Comparison of ENCODE assay signal across 1 cellular context in genomic region chr12:111753144-111753881, GRCh38.
TF ChIP-seq lines count a peak whose summit lies in the region.

No MANE protein-coding gene starts in this region.

TF ChIP-seq in HepG2, 621 proteins besides CTCF, POLR2A, EP300 and RAD21 (continued from another document and continues in another):
- TF ChIP-seq ZBTB14 (CRISPR knock-in tag; IDR thresholded peaks at IDR 0.05): no peak
- TF ChIP-seq RARA (CRISPR knock-in tag; IDR thresholded peaks at IDR 0.05): 0 out of 2 replicates have a peak, but pooled peaks have one; percentile 30
- TF ChIP-seq TAF15 (IDR thresholded peaks at IDR 0.05; ENCODE audit: low read depth, low read length, poor library complexity, severe bottlenecking): no peak
- TF ChIP-seq ZNF691 (CRISPR knock-in tag; IDR thresholded peaks at IDR 0.05; ENCODE audit: borderline replicate concordance, low read depth): peak; percentile 73; the same call in 1 of the 2 replicates
- TF ChIP-seq POLR2G (IDR thresholded peaks at IDR 0.05; ENCODE audit: low read depth, low read length): no peak
- TF ChIP-seq ELF4 (CRISPR knock-in tag; IDR thresholded peaks at IDR 0.05; ENCODE audit: borderline replicate concordance): no peak
- TF ChIP-seq FOXO4 (CRISPR knock-in tag; conservative IDR thresholded peaks at IDR 0.05): no peak
- no peak for TF ChIP-seq AFF4 (CRISPR knock-in tag; IDR thresholded peaks at IDR 0.05)
- TF ChIP-seq FOXK1 (CRISPR knock-in tag; IDR thresholded peaks at IDR 0.05; ENCODE audit: borderline replicate concordance, low read depth): no peak
- TF ChIP-seq SIX4 (CRISPR knock-in tag; IDR thresholded peaks at IDR 0.05): 0 out of 2 replicates have a peak, but pooled peaks have one; percentile 18
- 0 out of 4 replicates have a peak, but pooled peaks of 1 of the 2 experiments have one; percentile 48 for TF ChIP-seq KLF16 (CRISPR knock-in tag; IDR thresholded peaks at IDR 0.05)
- no peak for TF ChIP-seq ZNF513 (CRISPR knock-in tag; conservative IDR thresholded peaks at IDR 0.05)
- no peak for TF ChIP-seq SMAD3 (CRISPR knock-in tag; IDR thresholded peaks at IDR 0.05)
- no peak for TF ChIP-seq SATB2 (CRISPR knock-in tag; IDR thresholded peaks at IDR 0.05)
- TF ChIP-seq ZBTB26 (CRISPR knock-in tag; IDR thresholded peaks at IDR 0.05; ENCODE audit: borderline replicate concordance): no peak
- no peak for TF ChIP-seq FUBP1 (CRISPR knock-in tag; IDR thresholded peaks at IDR 0.05; ENCODE audit: borderline replicate concordance)
- TF ChIP-seq PATZ1 (CRISPR knock-in tag; IDR thresholded peaks at IDR 0.05): no peak
- TF ChIP-seq BATF2 (CRISPR knock-in tag; IDR thresholded peaks at IDR 0.05): no peak
- TF ChIP-seq REPIN1 (CRISPR knock-in tag; IDR thresholded peaks at IDR 0.05; ENCODE audit: borderline replicate concordance, low read depth): no peak
- TF ChIP-seq THAP11 (CRISPR knock-in tag; IDR thresholded peaks at IDR 0.05): 0 out of 2 replicates have a peak, but pooled peaks have one; percentile 46
- TF ChIP-seq ZNF737 (CRISPR knock-in tag; IDR thresholded peaks at IDR 0.05; ENCODE audit: borderline replicate concordance): no peak
- TF ChIP-seq ZNF264 (CRISPR knock-in tag; IDR thresholded peaks at IDR 0.05): no peak
- TF ChIP-seq FOXP1 (IDR thresholded peaks at IDR 0.05): no peak
- TF ChIP-seq FOXP1 (CRISPR knock-in tag; IDR thresholded peaks at IDR 0.05): no peak
- peak; percentile 34; the same call in 1 of the 2 replicates for TF ChIP-seq NRL (CRISPR knock-in tag; IDR thresholded peaks at IDR 0.05; ENCODE audit: borderline replicate concordance)
- no peak for TF ChIP-seq ZNF839 (CRISPR knock-in tag; IDR thresholded peaks at IDR 0.05; ENCODE audit: borderline replicate concordance)
- TF ChIP-seq DBP (CRISPR knock-in tag; IDR thresholded peaks at IDR 0.05; ENCODE audit: not compliant biosample characterization): no peak
- TF ChIP-seq ZBED4 (CRISPR knock-in tag; IDR thresholded peaks at IDR 0.05; ENCODE audit: borderline replicate concordance): 0 out of 2 replicates have a peak, but pooled peaks have one; percentile 23
- TF ChIP-seq TRIM22 (IDR thresholded peaks at IDR 0.05): no peak
- TF ChIP-seq ZNF234 (CRISPR knock-in tag; conservative IDR thresholded peaks at IDR 0.05): no peak
- no peak for TF ChIP-seq SETDB1 (CRISPR knock-in tag; IDR thresholded peaks at IDR 0.05; ENCODE audit: borderline replicate concordance)
